Comparison of ENCODE assay signal across 1 cellular context in the genomic region with DNA sequence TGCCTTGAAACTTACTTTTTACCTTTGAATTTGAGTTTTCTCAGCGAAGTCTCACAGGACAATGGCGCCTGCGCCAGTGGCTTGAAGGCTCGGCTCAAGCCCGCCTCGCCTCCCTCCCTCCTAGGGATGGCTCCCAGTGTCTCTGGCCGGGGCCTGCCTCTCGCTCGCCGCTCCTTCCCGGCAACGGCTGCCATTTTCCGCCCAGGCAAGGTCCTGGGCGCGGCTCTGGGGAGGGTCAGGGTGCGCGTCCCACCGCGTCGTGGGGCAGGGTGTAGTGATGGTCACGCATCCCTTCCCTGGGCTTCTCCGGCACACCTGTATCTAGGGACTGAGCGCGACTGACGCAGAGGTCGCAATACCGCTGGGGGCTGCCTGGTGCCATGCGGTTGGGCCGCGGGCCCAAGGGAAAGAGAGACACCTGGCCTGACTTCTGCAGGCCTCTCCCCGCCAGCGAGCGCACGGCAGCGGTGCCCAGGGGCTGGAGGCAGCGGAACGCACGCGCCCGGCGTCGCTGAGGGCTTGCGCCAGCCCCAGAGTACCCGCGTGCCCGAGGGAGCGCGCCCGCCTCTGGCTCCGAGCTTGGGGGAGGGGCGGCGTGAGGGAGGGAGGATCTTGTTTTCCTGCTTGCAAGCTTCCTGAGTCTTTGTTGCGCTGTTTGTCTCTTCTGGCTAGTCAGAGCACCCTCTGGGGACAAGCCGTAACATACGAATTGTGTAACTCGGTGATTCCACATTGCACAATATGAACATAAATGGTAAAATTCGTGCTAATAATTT.
TF ChIP-seq lines count a peak whose summit lies in the region.

No MANE protein-coding gene starts in this region.

TF ChIP-seq in HepG2, 621 proteins besides CTCF, POLR2A, EP300 and RAD21 (continued from another document and continues in another):
- TF ChIP-seq, protein P1, sequence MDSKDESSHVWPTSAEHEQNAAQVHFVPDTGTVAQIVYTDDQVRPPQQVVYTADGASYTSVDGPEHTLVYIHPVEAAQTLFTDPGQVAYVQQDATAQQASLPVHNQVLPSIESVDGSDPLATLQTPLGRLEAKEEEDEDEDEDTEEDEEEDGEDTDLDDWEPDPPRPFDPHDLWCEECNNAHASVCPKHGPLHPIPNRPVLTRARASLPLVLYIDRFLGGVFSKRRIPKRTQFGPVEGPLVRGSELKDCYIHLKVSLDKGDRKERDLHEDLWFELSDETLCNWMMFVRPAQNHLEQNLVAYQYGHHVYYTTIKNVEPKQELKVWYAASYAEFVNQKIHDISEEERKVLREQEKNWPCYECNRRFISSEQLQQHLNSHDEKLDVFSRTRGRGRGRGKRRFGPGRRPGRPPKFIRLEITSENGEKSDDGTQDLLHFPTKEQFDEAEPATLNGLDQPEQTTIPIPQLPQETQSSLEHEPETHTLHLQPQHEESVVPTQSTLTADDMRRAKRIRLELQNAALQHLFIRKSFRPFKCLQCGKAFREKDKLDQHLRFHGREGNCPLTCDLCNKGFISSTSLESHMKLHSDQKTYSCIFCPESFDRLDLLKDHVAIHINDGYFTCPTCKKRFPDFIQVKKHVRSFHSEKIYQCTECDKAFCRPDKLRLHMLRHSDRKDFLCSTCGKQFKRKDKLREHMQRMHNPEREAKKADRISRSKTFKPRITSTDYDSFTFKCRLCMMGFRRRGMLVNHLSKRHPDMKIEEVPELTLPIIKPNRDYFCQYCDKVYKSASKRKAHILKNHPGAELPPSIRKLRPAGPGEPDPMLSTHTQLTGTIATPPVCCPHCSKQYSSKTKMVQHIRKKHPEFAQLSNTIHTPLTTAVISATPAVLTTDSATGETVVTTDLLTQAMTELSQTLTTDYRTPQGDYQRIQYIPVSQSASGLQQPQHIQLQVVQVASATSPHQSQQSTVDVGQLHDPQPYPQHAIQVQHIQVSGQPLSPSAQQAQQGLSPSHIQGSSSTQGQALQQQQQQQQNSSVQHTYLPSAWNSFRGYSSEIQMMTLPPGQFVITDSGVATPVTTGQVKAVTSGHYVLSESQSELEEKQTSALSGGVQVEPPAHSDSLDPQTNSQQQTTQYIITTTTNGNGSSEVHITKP (CRISPR knock-in tag; IDR thresholded peaks at IDR 0.05; ENCODE audit: low read depth), result no peak
- TF ChIP-seq, protein P2, sequence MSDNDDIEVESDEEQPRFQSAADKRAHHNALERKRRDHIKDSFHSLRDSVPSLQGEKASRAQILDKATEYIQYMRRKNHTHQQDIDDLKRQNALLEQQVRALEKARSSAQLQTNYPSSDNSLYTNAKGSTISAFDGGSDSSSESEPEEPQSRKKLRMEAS (IDR thresholded peaks at IDR 0.05), result peak; percentile 87
- no peak for TF ChIP-seq ZNF383 (CRISPR knock-in tag; IDR thresholded peaks at IDR 0.05; ENCODE audit: borderline replicate concordance)
- TF ChIP-seq, protein P3, sequence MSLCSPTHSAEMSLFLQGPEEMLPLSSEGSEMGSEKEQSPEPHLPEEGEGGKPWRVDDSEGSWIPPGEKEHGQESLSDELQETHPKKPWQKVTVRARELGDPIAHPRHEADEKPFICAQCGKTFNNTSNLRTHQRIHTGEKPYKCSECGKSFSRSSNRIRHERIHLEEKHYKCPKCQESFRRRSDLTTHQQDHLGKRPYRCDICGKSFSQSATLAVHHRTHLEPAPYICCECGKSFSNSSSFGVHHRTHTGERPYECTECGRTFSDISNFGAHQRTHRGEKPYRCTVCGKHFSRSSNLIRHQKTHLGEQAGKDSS (CRISPR knock-in tag; IDR thresholded peaks at IDR 0.05; ENCODE audit: borderline replicate concordance, low read depth), result 0 out of 2 replicates have a peak, but pooled peaks have one; percentile 42
- TF ChIP-seq MYNN (CRISPR knock-in tag; IDR thresholded peaks at IDR 0.05; ENCODE audit: low read depth), result no peak
- peak; percentile 50; the same call in 1 of the 2 replicates for TF ChIP-seq ISL2 (CRISPR knock-in tag; IDR thresholded peaks at IDR 0.05)
- no peak for TF ChIP-seq ZNF24 (IDR thresholded peaks at IDR 0.05)
- TF ChIP-seq KIAA2018 (CRISPR knock-in tag; IDR thresholded peaks at IDR 0.05; ENCODE audit: borderline replicate concordance), result no peak
- TF ChIP-seq HOXD1 (CRISPR knock-in tag; IDR thresholded peaks at IDR 0.05), result peak; percentile 53; the same call in 1 of the 2 replicates
- TF ChIP-seq, protein P4, sequence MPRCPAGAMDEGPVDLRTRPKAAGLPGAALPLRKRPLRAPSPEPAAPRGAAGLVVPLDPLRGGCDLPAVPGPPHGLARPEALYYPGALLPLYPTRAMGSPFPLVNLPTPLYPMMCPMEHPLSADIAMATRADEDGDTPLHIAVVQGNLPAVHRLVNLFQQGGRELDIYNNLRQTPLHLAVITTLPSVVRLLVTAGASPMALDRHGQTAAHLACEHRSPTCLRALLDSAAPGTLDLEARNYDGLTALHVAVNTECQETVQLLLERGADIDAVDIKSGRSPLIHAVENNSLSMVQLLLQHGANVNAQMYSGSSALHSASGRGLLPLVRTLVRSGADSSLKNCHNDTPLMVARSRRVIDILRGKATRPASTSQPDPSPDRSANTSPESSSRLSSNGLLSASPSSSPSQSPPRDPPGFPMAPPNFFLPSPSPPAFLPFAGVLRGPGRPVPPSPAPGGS (CRISPR knock-in tag; IDR thresholded peaks at IDR 0.05), result no peak
- TF ChIP-seq, protein P5, sequence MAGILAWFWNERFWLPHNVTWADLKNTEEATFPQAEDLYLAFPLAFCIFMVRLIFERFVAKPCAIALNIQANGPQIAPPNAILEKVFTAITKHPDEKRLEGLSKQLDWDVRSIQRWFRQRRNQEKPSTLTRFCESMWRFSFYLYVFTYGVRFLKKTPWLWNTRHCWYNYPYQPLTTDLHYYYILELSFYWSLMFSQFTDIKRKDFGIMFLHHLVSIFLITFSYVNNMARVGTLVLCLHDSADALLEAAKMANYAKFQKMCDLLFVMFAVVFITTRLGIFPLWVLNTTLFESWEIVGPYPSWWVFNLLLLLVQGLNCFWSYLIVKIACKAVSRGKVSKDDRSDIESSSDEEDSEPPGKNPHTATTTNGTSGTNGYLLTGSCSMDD (CRISPR knock-in tag; IDR thresholded peaks at IDR 0.05), result no peak
- TF ChIP-seq ERF (CRISPR knock-in tag; IDR thresholded peaks at IDR 0.05), result 0 out of 2 replicates have a peak, but pooled peaks have one; percentile 46
- TF ChIP-seq ARHGAP35 (CRISPR knock-in tag; IDR thresholded peaks at IDR 0.05; ENCODE audit: borderline replicate concordance), result no peak
- TF ChIP-seq ARNTL (CRISPR knock-in tag; IDR thresholded peaks at IDR 0.05), result 0 out of 2 replicates have a peak, but pooled peaks have one; percentile 36
- TF ChIP-seq ZNF790 (CRISPR knock-in tag; IDR thresholded peaks at IDR 0.05; ENCODE audit: borderline replicate concordance), result no peak
- TF ChIP-seq ZNF652 (CRISPR knock-in tag; IDR thresholded peaks at IDR 0.05; ENCODE audit: borderline replicate concordance, low read depth), result no peak
- peak; percentile 57; the same call in 1 of the 2 replicates for TF ChIP-seq ZNF331 (CRISPR knock-in tag; IDR thresholded peaks at IDR 0.05)
- TF ChIP-seq, protein P6, sequence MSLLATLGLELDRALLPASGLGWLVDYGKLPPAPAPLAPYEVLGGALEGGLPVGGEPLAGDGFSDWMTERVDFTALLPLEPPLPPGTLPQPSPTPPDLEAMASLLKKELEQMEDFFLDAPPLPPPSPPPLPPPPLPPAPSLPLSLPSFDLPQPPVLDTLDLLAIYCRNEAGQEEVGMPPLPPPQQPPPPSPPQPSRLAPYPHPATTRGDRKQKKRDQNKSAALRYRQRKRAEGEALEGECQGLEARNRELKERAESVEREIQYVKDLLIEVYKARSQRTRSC (CRISPR knock-in tag; IDR thresholded peaks at IDR 0.05; ENCODE audit: low read depth), result no peak
- no peak for TF ChIP-seq HNF4G (IDR thresholded peaks at IDR 0.05; ENCODE audit: borderline replicate concordance, low read depth, low read length)
- no peak for TF ChIP-seq HNF4G (CRISPR knock-in tag; IDR thresholded peaks at IDR 0.05; ENCODE audit: borderline replicate concordance, low read depth)
- TF ChIP-seq ZFP62 (CRISPR knock-in tag; IDR thresholded peaks at IDR 0.05), result no peak
- TF ChIP-seq, protein P7, sequence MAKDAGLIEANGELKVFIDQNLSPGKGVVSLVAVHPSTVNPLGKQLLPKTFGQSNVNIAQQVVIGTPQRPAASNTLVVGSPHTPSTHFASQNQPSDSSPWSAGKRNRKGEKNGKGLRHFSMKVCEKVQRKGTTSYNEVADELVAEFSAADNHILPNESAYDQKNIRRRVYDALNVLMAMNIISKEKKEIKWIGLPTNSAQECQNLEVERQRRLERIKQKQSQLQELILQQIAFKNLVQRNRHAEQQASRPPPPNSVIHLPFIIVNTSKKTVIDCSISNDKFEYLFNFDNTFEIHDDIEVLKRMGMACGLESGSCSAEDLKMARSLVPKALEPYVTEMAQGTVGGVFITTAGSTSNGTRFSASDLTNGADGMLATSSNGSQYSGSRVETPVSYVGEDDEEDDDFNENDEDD (CRISPR knock-in tag; IDR thresholded peaks at IDR 0.05; ENCODE audit: borderline replicate concordance), result peak; percentile 90
- no peak for TF ChIP-seq ZNF672 (CRISPR knock-in tag; IDR thresholded peaks at IDR 0.05)
- no peak for TF ChIP-seq ISX (CRISPR knock-in tag; conservative IDR thresholded peaks at IDR 0.05)
- TF ChIP-seq STAG1 (CRISPR knock-in tag; IDR thresholded peaks at IDR 0.05), result no peak
- TF ChIP-seq IKZF1 (IDR thresholded peaks at IDR 0.05), result no peak
- TF ChIP-seq IRF9 (CRISPR knock-in tag; IDR thresholded peaks at IDR 0.05; ENCODE audit: borderline replicate concordance), result peak; percentile 69; the same call in 1 of the 2 replicates
- TF ChIP-seq ZFP1 (CRISPR knock-in tag; IDR thresholded peaks at IDR 0.05), result no peak
- no peak for TF ChIP-seq HMG20B (CRISPR knock-in tag; conservative IDR thresholded peaks at IDR 0.05)
- no peak for TF ChIP-seq TERF1 (CRISPR knock-in tag; IDR thresholded peaks at IDR 0.05)
- TF ChIP-seq ZNF264 (CRISPR knock-in tag; IDR thresholded peaks at IDR 0.05), result 0 out of 2 replicates have a peak, but pooled peaks have one; percentile 34
- no peak for TF ChIP-seq GATA4 (IDR thresholded peaks at IDR 0.05; ENCODE audit: borderline replicate concordance, low read depth)
